In the genomic region with DNA sequence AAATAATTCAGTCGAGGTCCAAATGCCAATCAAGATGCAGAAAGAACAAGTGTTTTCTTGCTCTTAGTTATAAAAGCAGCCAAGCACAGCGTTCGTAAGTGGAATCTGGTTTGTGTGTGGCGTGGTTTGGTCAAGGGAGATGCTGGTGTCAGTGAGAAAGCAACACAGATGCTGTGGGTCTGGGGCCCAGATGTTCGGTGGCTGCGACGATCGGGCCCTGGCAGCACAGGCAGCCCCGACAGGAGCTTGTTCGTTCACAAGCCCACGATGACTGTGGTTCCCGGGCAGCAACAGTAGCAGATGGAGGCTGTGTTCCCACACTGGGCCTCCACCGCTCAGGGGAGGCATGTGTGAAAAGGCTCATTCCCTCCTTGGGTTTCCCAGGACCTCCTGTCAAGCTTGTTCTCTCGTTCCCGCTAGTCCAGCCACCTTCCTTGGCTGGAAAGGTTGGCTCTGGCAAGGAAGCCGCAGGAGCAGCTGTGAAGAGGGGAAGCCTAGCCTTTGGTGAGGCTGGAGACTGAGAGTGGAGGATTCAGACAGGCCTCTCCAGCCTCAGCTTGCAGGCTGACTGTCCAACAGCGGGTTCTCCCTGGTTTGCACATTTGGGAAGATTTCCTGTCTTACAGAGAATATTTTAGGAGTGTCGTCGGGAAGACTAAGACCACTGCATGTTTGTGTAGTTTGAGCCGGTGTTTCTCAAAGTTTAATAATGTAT, we compare ENCODE assay signal across 26 cellular contexts.
"Had no signal": no experiment of that assay in that cellular context is flagged by ENCODE, and none has a peak within 500 bp of the region (broad histone marks: within the 10 kb centered on the region; RNA-seq: fewer than 3 reads in every experiment).

No MANE protein-coding gene starts in this region.

- ATAC-seq: left colon; stimulated activated effector memory CD8-positive, alpha-beta T cell treated with anti-CD3 and anti-CD28 coated beads, Interleukin-12 subunit alpha, Interleukin-12 subunit beta, amount 100 ng/mL, for 72 hours had no signal

- H3K9me3 ChIP-seq: heart left ventricle, neutrophil, thyroid gland had no signal

- DNase-seq: activated CD4-positive, alpha-beta memory T cell treated with anti-CD3 and anti-CD28 coated beads for 36 hours; activated CD4-positive, alpha-beta T cell treated with anti-CD3 and anti-CD28 coated beads, Interleukin-2, amount 10 ng/mL, durations not matched to agents 24 days and 14 days; activated CD4-positive, CD25-positive, alpha-beta regulatory T cell treated with anti-CD3 and anti-CD28 coated beads, Interleukin-2, amount 50 U/mL, for 72 hours; activated CD8-positive, alpha-beta memory T cell treated with anti-CD3 and anti-CD28 coated beads, Interleukin-2, amount 50 U/mL, for 4 hours; activated effector memory CD4-positive, alpha-beta T cell treated with anti-CD3 and anti-CD28 coated beads, Interleukin-2, amount 50 U/mL, for 16 hours; activated naive CD4-positive, alpha-beta T cell treated with anti-CD3 and anti-CD28 coated beads for 36 hours; activated T-cell treated with anti-CD3 and anti-CD28 coated beads, Interleukin-2, amount 50 U/mL, for 1 hour; amniotic stem cell; caudate nucleus; foreskin fibroblast; heart left ventricle; hypothalamus; immature natural killer cell; kidney; left colon; mammary epithelial cell; naive B cell; nephron progenitor cell; stimulated activated CD4-positive, alpha-beta T cell treated with anti-CD3 and anti-CD28 coated beads, Interleukin-4, amount 100 ng/mL, for 24 hours; substantia nigra; thyroid gland had no signal

- H3K27ac ChIP-seq: heart left ventricle, neutrophil, thyroid gland had no signal

- H3K4me3 ChIP-seq: heart left ventricle, skin epidermis, thyroid gland had no signal

- H3K36me3 ChIP-seq: heart left ventricle, neutrophil, thyroid gland had no signal

- H3K27me3 ChIP-seq: heart left ventricle, neutrophil, thyroid gland had no signal

- FAIRE-seq: astrocyte, endothelial cell of umbilical vein, kidney had no signal
